ENCODE assay signal across 23 cellular contexts in the genomic region with DNA sequence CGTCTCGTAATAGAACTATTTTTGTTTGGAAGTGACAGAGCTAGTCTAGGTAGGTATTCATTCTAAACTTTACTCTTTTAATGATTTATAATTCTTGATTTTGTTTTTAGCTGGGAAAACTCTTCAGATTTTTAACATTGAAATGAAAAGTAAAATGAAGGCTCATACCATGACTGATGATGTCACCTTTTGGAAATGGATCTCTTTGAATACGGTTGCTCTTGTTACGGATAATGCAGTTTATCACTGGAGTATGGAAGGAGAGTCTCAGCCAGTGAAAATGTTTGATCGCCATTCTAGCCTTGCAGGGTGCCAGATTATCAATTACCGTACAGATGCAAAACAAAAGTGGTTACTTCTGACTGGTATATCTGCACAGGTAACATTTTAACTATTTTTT.
"Had no signal": no experiment of that assay in that cellular context is flagged by ENCODE, and none has a peak within 500 bp of the region (broad histone marks: within the 10 kb centered on the region; RNA-seq: fewer than 3 reads in every experiment).

No MANE protein-coding gene starts in this region.

- H3K9me3 ChIP-seq: colonic mucosa, prostate gland, right atrium auricular region, testis, tibial artery had no signal

- FAIRE-seq: endometrium, frontal cortex, keratinocyte had no signal

- H3K27me3 Mint-ChIP-seq: dendritic cell treated with granulocyte-macrophage colony-stimulating factor and Interleukin-4, amounts not matched to agents 40 ng/mL and 50 ng/mL, for 4 days; naive thymus-derived CD4-positive, alpha-beta T cell; stimulated activated memory B cell treated with anti-CD40 and anti-IgM and Interleukin-4, amounts not matched to agents 10 μg/mL and 1 μg/mL and 100 μg/mL, for 72 hours; type B pancreatic cell had no signal

- H3K36me3 ChIP-seq: colonic mucosa had no signal

- ATAC-seq: naive thymus-derived CD4-positive, alpha-beta T cell; stimulated activated memory B cell treated with anti-CD40 and anti-IgM and Interleukin-4, amounts not matched to agents 10 μg/mL and 1 μg/mL and 100 μg/mL, for 72 hours; stimulated activated naive CD8-positive, alpha-beta T cell treated with anti-CD3 and anti-CD28 coated beads, Interleukin-15, Interleukin-2, amounts not matched to agents 100 U/mL and 50 U/mL, for 24 hours had no signal

- H3K4me3 Mint-ChIP-seq: dendritic cell treated with granulocyte-macrophage colony-stimulating factor and Interleukin-4, amounts not matched to agents 40 ng/mL and 50 ng/mL, for 4 days; immature natural killer cell; naive thymus-derived CD4-positive, alpha-beta T cell; nephron progenitor cell; stimulated activated memory B cell treated with anti-CD40 and anti-IgM and Interleukin-4, amounts not matched to agents 10 μg/mL and 1 μg/mL and 100 μg/mL, for 72 hours; type B pancreatic cell had no signal

- H3K9me3 Mint-ChIP-seq: dendritic cell treated with granulocyte-macrophage colony-stimulating factor and Interleukin-4, amounts not matched to agents 40 ng/mL and 50 ng/mL, for 4 days; immature natural killer cell; naive thymus-derived CD4-positive, alpha-beta T cell had no signal

- DNase-seq: colonic mucosa; effector CD8-positive, alpha-beta T cell; hypothalamus; immature natural killer cell; midbrain; naive thymus-derived CD4-positive, alpha-beta T cell; nephron progenitor cell; nucleus accumbens; sigmoid colon; spleen; stimulated activated CD4-positive, alpha-beta T cell treated with anti-CD3 and anti-CD28 coated beads, Interleukin-4, amount 100 ng/mL, for 4 hours; stimulated activated naive CD8-positive, alpha-beta T cell treated with anti-CD3 and anti-CD28 coated beads, Interleukin-15, Interleukin-2, amounts not matched to agents 100 U/mL and 50 U/mL, for 24 hours; substantia nigra; testis; tibial artery had no signal

- H3K4me1 ChIP-seq: colonic mucosa had no signal

- H3K27ac ChIP-seq: colonic mucosa, prostate gland, right atrium auricular region, sigmoid colon, testis, tibial artery had no signal

- H3K27me3 ChIP-seq: colonic mucosa, right atrium auricular region, sigmoid colon, spleen, testis, tibial artery had no signal

- H3K27ac Mint-ChIP-seq: stimulated activated memory B cell treated with anti-CD40 and anti-IgM and Interleukin-4, amounts not matched to agents 10 μg/mL and 1 μg/mL and 100 μg/mL, for 72 hours had no signal

- H3K4me3 ChIP-seq: colonic mucosa, prostate gland, right atrium auricular region, sigmoid colon, spleen, testis, tibial artery had no signal
